In genomic region chr5:103139264-103139865, GRCh38 we compare ENCODE assay signal across 8 cellular contexts. TPM values are rescaled to one million over a fixed set of nuclear protein-coding genes. Genes with fewer than 3 reads are reported as not detected.
DNase-seq lines count a peak whose midpoint lies in the region; ATAC-seq and TF ChIP-seq lines count a peak whose summit lies in the region.

No MANE protein-coding gene starts in this region.

- POLR2A ChIA-PET in Caco-2 (lab: Charles Lee), result no interaction called here

- peak; percentile 92 to 93 for TF ChIP-seq CTCF in Caco-2 (IDR thresholded peaks at IDR 0.05; ENCODE audit: insufficient read depth in 1 of 2, low read depth in 1 of 2, low read length in 1 of 2, severe bottlenecking in 1 of 2, unreplicated experiment in 1 of 2)
- peak; percentile 60 for TF ChIP-seq CTCF in HL-60 (IDR thresholded peaks at IDR 0.05; ENCODE audit: insufficient read depth, low read length)
- TF ChIP-seq CTCF in endothelial cell (IDR thresholded peaks at IDR 0.05; ENCODE audit: unreplicated experiment), result peak; percentile 88

- peak; percentile 78 to 84 for DNase-seq in Caco-2
- DNase-seq in HL-60 (ENCODE audit: low read depth in 1 of 2, low spot score in 1 of 2), result peak in 1 of 2 experiments; percentile 64
- DNase-seq in NOMO-1 (lab: John Stamatoyannopoulos, UW; ENCODE audit: unreplicated experiment in 2 of 2), result peak; percentile 45 to 71
- peak; percentile 61 to 72 for DNase-seq in activated CD8-positive, alpha-beta memory T cell treated with anti-CD3 and anti-CD28 coated beads for 4 hours (ENCODE audit: low read depth in 2 of 2)
- peak; percentile 78 for DNase-seq in endothelial cell (ENCODE audit: low spot score)
- DNase-seq in mucosa of gallbladder (ENCODE audit: low spot score), result peak; percentile 82
- DNase-seq in stimulated activated CD8-positive, alpha-beta memory T cell treated with anti-CD3 and anti-CD28 coated beads, Interleukin-7, amount 100 ng/mL, for 24 hours (ENCODE audit: low read depth), result peak; percentile 59

- H3K36me3 Mint-ChIP-seq in Caco-2 (ENCODE audit: insufficient read depth, unreplicated experiment) (peaks cover 18% of the 10 kb centered on the region), endothelial cell (ENCODE audit: low read depth, unreplicated experiment) (peaks cover 20% of the 10 kb centered on the region)

- H3K4me1 ChIP-seq in Caco-2, result peaks cover 22% of the 10 kb centered on the region

- H3K27ac Mint-ChIP-seq in Caco-2 (ENCODE audit: unreplicated experiment) (no peak overlapping the region), endothelial cell (ENCODE audit: unreplicated experiment) (no peak overlapping the region)

- no peaks in the 10 kb centered on the region for H3K9me3 Mint-ChIP-seq in Caco-2 (ENCODE audit: unreplicated experiment)
- no peaks in the 10 kb centered on the region for H3K9me3 Mint-ChIP-seq in endothelial cell (ENCODE audit: unreplicated experiment)

- CTCF ChIA-PET in Caco-2 (lab: Charles Lee), result interaction anchor here (0.6 to 1.8 kb wide), 8 partner anchors 11 to 458 kb away, joined by 3 to 7 read pairs (median 4); no protein-coding TSS in a partner anchor

- H3K4me3 Mint-ChIP-seq in Caco-2 (ENCODE audit: unreplicated experiment), result no peak overlapping the region
- no peak overlapping the region for H3K4me3 Mint-ChIP-seq in endothelial cell (ENCODE audit: unreplicated experiment)

- intact Hi-C loops in Caco-2 (cut with micrococcal nuclease; ENCODE audit: unreplicated experiment), result loop anchor here (1.0 kb wide), 6 partner anchors 19 to 556 kb away; partner anchors contain the start of genes GIN1 and PPIP5K2

- no peaks in the 10 kb centered on the region for H3K27me3 Mint-ChIP-seq in Caco-2 (ENCODE audit: insufficient read depth, unreplicated experiment)
- no peaks in the 10 kb centered on the region for H3K27me3 Mint-ChIP-seq in endothelial cell (ENCODE audit: unreplicated experiment)

- no peaks in the 10 kb centered on the region for H3K36me3 ChIP-seq in Caco-2 (ENCODE audit: control insufficient read depth, insufficient read depth, low read length)

- H3K27me3 ChIP-seq in Caco-2 (replicated peaks; ENCODE audit: control insufficient read depth, insufficient read depth, low read length) (no peaks in the 10 kb centered on the region), HL-60 (ENCODE audit: insufficient read depth, poor library complexity, severe bottlenecking) (no peaks in the 10 kb centered on the region)

- ATAC-seq in GM21381 (IDR thresholded peaks at IDR 0.05; ENCODE audit: unreplicated experiment), result peak; percentile 98

- H3K4me3 ChIP-seq in Caco-2 (ENCODE audit: low read depth, low read length), result no peak overlapping the region
- H3K4me3 ChIP-seq in HL-60 (replicated peaks; ENCODE audit: insufficient read depth, low read length), result no peak overlapping the region

- BruUV-seq in Caco-2 (replicated peaks; lab: Mats Ljungman, UMichigan), result no TSS peak

- no peak overlapping the region for H3K27ac ChIP-seq in HL-60 (replicated peaks)

- H3K9me3 ChIP-seq in Caco-2, result no peaks in the 10 kb centered on the region

- H3K4me1 Mint-ChIP-seq in Caco-2 (ENCODE audit: low read depth, unreplicated experiment) (no peaks in the 10 kb centered on the region), endothelial cell (ENCODE audit: unreplicated experiment) (peaks cover 5% of the 10 kb centered on the region)

RNA-seq across cellular contexts. Expression of gene PPIP5K2, which starts 19.3 kb away (rescaled TPM):
- 44.8 and 48.1 TPM in 2 replicates for total RNA-seq in Caco-2 (2022)
- 66.3 TPM for total RNA-seq in endothelial cell (ENCODE audit: unreplicated experiment)
- total RNA-seq in mucosa of gallbladder, result 35.3 TPM

RNA-seq across cellular contexts. Expression of gene GIN1, which starts 19.4 kb away (rescaled TPM):
- total RNA-seq in Caco-2 (2022) (7.0 and 8.1 TPM in 2 replicates), endothelial cell (ENCODE audit: unreplicated experiment) (3.7 TPM), mucosa of gallbladder (9.2 TPM)
